In genomic region chr12:84697141-84697540, GRCh38 we compare ENCODE assay signal across 15 cellular contexts.
"Had no signal": no experiment of that assay in that cellular context is flagged by ENCODE, and none has a peak within 500 bp of the region (broad histone marks: within the 10 kb centered on the region; RNA-seq: fewer than 3 reads in every experiment).

No MANE protein-coding gene starts in this region.

- H3K9me3 ChIP-seq: adrenal gland, breast epithelium, esophagus muscularis mucosa, neutrophil, stomach, thoracic aorta had no signal

- H3K4me3 ChIP-seq: adrenal gland, breast epithelium, dorsolateral prefrontal cortex, esophagus muscularis mucosa, stomach, thoracic aorta had no signal

- ATAC-seq: naive thymus-derived CD4-positive, alpha-beta T cell had no signal

- H3K4me1 ChIP-seq: adrenal gland, breast epithelium, esophagus muscularis mucosa, stomach had no signal

- H3K27ac ChIP-seq: adrenal gland, breast epithelium, dorsolateral prefrontal cortex, esophagus muscularis mucosa, neutrophil, stomach, thoracic aorta, VCaP had no signal

- DNase-seq: activated CD4-positive, alpha-beta T cell treated with anti-CD3 and anti-CD28 coated beads for 4 hours; activated naive CD4-positive, alpha-beta T cell treated with anti-CD3 and anti-CD28 coated beads for 36 hours; adrenal gland; dorsolateral prefrontal cortex; foreskin melanocyte; head of caudate nucleus; naive thymus-derived CD4-positive, alpha-beta T cell; posterior cingulate gyrus; small intestine; stomach had no signal

- H3K36me3 ChIP-seq: adrenal gland, breast epithelium, esophagus muscularis mucosa, neutrophil, stomach, thoracic aorta had no signal

- H3K27me3 ChIP-seq: adrenal gland, breast epithelium, dorsolateral prefrontal cortex, esophagus muscularis mucosa, neutrophil, stomach had no signal
